ENCODE assay signal across 10 cellular contexts in the genomic region with DNA sequence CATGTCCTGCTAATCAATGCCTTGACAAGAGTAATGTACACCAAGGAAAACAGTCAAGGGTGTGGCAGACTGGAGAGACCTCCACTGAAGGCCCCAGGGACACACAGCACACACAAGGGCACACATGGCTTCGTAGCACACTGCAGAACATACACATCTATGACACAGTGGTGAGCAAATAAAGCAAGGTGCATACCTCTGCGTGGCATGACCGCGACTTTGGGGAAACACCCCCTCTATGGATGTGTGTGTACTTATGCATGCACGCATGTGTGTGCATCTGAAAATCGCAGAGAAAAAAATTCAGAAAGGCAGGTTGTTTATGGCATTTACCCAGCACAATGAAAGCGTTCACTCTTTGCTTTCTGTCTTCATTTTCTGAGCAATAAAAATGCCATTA. TPM values are rescaled to one million over a fixed set of nuclear protein-coding genes. Genes with fewer than 3 reads are reported as not detected.
DNase-seq lines count a peak whose midpoint lies in the region; ATAC-seq and TF ChIP-seq lines count a peak whose summit lies in the region.
"Had no signal": no experiment of that assay in that cellular context is flagged by ENCODE, and none has a peak within 500 bp of the region (broad histone marks: within the 10 kb centered on the region; RNA-seq: fewer than 3 reads in every experiment).

No MANE protein-coding gene starts in this region.

- H4K20me1 ChIP-seq in DND-41 (ENCODE audit: insufficient read depth, low read length) = peaks cover 77% of the 10 kb centered on the region

- H3K9me3 ChIP-seq in DND-41 (ENCODE audit: insufficient read depth, low read length, severe bottlenecking) (no peaks in the 10 kb centered on the region), colonic mucosa (no peaks in the 10 kb centered on the region)

- peaks cover 71% of the 10 kb centered on the region for H3K36me3 ChIP-seq in DND-41 (ENCODE audit: insufficient read depth, low read length)
- H3K36me3 ChIP-seq in colonic mucosa = no peaks in the 10 kb centered on the region

- no peaks in the 10 kb centered on the region for H3K27me3 ChIP-seq in DND-41 (ENCODE audit: insufficient read depth, low read length, poor library complexity)
- no peaks in the 10 kb centered on the region for H3K27me3 ChIP-seq in colonic mucosa

- peak overlapping the region; percentile 28 for H3K9ac ChIP-seq in DND-41 (ENCODE audit: low read depth, low read length)
- peak overlapping the region in 1 of 2 donors; percentile 12 for H3K9ac ChIP-seq in colonic mucosa (ENCODE audit: low read depth in 2 of 2, low read length in 2 of 2)

- DNase-seq in DND-41 = no peak
- no peak for DNase-seq in colonic mucosa
- peak; percentile 50 for DNase-seq in sciatic nerve (ENCODE audit: low spot score)
- DNase-seq in SIG-M5 (lab: John Stamatoyannopoulos, UW) = no peak
- DNase-seq: NCI-H2227 treated with DMSO at 0.1 percent for 48 hours had no signal

- H3K4me3 ChIP-seq in DND-41 (ENCODE audit: low read depth in 1 of 2, low read length in 2 of 2) (no peak overlapping the region; a peak in 1 of 4 replicates), colonic mucosa (no peak overlapping the region)

- no peak overlapping the region for H2AFZ ChIP-seq in DND-41 (ENCODE audit: low read depth, low read length)

- TF ChIP-seq CTCF in DND-41 (IDR thresholded peaks at IDR 0.05; ENCODE audit: borderline replicate concordance, extremely low read depth, low read length, poor library complexity, severe bottlenecking) (no peak), VCaP (conservative IDR thresholded peaks at IDR 0.05) (no peak), colonic mucosa (IDR thresholded peaks at IDR 0.05) (no peak)

- ATAC-seq in DND-41 (ENCODE audit: insufficient read depth, low read depth) (no peak), sciatic nerve (no peak), HG03025 (IDR thresholded peaks at IDR 0.05; ENCODE audit: low FRiP score, unreplicated experiment) (no peak), GM21447 (IDR thresholded peaks at IDR 0.05; ENCODE audit: unreplicated experiment) (no peak), HG02571 (IDR thresholded peaks at IDR 0.05; ENCODE audit: unreplicated experiment) (no peak)
- ATAC-seq: HepG2 had no signal

- peak overlapping the region; percentile 47 for H3K4me2 ChIP-seq in DND-41 (ENCODE audit: insufficient read depth, low read length)

- intact Hi-C loops in colonic mucosa (cut with DNase I) = no loop called here
- intact Hi-C loops in sciatic nerve (cut with DNase I) = no loop called here

- H3K79me2 ChIP-seq in DND-41 (ENCODE audit: insufficient read depth, low read length) = peaks cover 92% of the 10 kb centered on the region

- H3K27ac ChIP-seq in DND-41 (ENCODE audit: low read length) (peak overlapping the region; percentile 77), VCaP (peak overlapping the region; percentile 65), colonic mucosa (peak overlapping the region; percentile 13)

- H3K4me1 ChIP-seq in DND-41 (ENCODE audit: insufficient read depth, low read length) = peaks cover 90% of the 10 kb centered on the region
- H3K4me1 ChIP-seq in colonic mucosa = peaks cover 12% of the 10 kb centered on the region

RNA-seq across cellular contexts. Expression of a gene that starts 20.5 kb away (rescaled TPM):
- 10 to 100 TPM; 14.7 to 19.0 TPM for total RNA-seq in colonic mucosa
- total RNA-seq in sciatic nerve = 35.8 TPM

Comparison
In these comparisons a context has a peak if more than half of its experiments do, and no peak if none do; other contexts are left out.
1. H3K27ac ChIP-seq: peak in every context shown above with its lines; median percentile 77 in DND-41; 65 in VCaP; 13 in colonic mucosa.